ENCODE assay signal across 17 cellular contexts in the genomic region with DNA sequence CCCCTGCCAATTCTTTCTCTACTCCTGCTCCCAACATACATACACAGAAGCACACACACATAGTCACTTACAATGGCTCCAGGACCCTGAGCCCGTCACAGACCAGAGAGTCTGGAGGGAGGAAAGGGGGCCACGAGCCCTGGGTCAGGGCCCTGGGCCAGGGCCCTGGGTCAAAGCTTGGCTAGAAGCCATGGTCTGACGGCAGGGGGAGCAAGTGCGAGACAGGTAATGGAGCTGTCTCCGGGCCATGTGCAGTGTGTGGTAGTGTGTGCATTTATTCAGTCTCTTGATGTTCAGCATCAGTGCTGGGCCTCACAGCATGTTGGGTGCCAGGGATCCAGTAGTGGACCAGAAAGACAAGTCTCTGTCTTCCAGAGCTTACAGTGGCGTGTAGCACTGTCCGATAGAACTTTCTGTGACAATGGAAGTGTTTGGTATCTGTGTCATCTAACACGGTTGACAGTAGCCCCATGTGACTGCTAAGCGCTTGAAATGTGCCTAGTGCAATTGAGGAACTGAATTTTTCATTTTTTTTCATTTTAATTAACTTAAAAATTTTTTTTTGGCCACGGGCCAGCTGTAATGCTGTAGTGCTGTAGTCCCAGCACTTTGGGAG. TPM values are rescaled to one million over a fixed set of nuclear protein-coding genes. Genes with fewer than 3 reads are reported as not detected.
DNase-seq lines count a peak whose midpoint lies in the region; ATAC-seq and TF ChIP-seq lines count a peak whose summit lies in the region.
"Had no signal": no experiment of that assay in that cellular context is flagged by ENCODE, and none has a peak within 500 bp of the region (broad histone marks: within the 10 kb centered on the region; RNA-seq: fewer than 3 reads in every experiment).

No MANE protein-coding gene starts in this region.

- H2BK120ac ChIP-seq in H9 (ENCODE audit: low read depth, low read length, poor library complexity, severe bottlenecking): no peak overlapping the region

- H3K56ac ChIP-seq in H9 (ENCODE audit: insufficient read length, low read depth, low read length): no peak overlapping the region

- POLR2A ChIA-PET in activated B cell treated with CpG ODN at 0.5 μM for 24 hours (lab: Charles Lee): interaction anchor here (1.0 to 9.8 kb wide), 3 partner anchors 15 to 34 kb away, joined by 4 to 175 read pairs (median 97); a partner anchor contains a TSS

- CTCF ChIA-PET in activated B cell treated with CpG ODN at 0.5 μM for 24 hours (lab: Charles Lee): interaction anchor here (3.2 to 6.3 kb wide), 2 partner anchors 20 to 33 kb away, joined by 13 to 64 read pairs; a partner anchor contains a TSS

- no peak overlapping the region for H4K91ac ChIP-seq in H9 (ENCODE audit: insufficient read length, low read depth, low read length)

- H3K9me3 ChIP-seq in CD4-positive, CD25-positive, alpha-beta regulatory T cell (ENCODE audit: control insufficient read depth in 2 of 2, low read length in 2 of 2): no peaks in the 10 kb centered on the region
- no peaks in the 10 kb centered on the region for H3K9me3 ChIP-seq in H9 (ENCODE audit: control insufficient read depth, low read depth, low read length)
- H3K9me3 ChIP-seq: colonic mucosa, thoracic aorta had no signal

- H3K9me3 Mint-ChIP-seq in CD4-positive, CD25-positive, alpha-beta regulatory T cell: no peaks in the 10 kb centered on the region
- no peaks in the 10 kb centered on the region for H3K9me3 Mint-ChIP-seq in H9
- H3K9me3 Mint-ChIP-seq in activated B cell treated with CpG ODN at 0.5 μM for 24 hours: no peaks in the 10 kb centered on the region
- peaks cover 0 to 8% (median 3%) of the 10 kb centered on the region in 7 donors for H3K9me3 Mint-ChIP-seq in naive B cell
- H3K9me3 Mint-ChIP-seq: T-helper 1 cell treated with Interleukin-12 subunit alpha and Interleukin-12 subunit beta and Interleukin-4 antibody, amounts not matched to agents 30 μg/mL and 1 μg/mL, for 36 hours had no signal

- no peaks in the 10 kb centered on the region for H4K20me1 ChIP-seq in H9 (ENCODE audit: control insufficient read depth, insufficient read depth, insufficient read length)

- H3K36me3 ChIP-seq in CD4-positive, CD25-positive, alpha-beta regulatory T cell (ENCODE audit: control insufficient read depth, insufficient read depth, low read length): no peaks in the 10 kb centered on the region
- H3K36me3 ChIP-seq: colonic mucosa, thoracic aorta had no signal

- TF ChIP-seq CTCF in H9 (conservative IDR thresholded peaks at IDR 0.05): peak; percentile 51
- TF ChIP-seq CTCF in activated B cell treated with CpG ODN at 0.5 μM for 24 hours (IDR thresholded peaks at IDR 0.05): no peak

- H3K4me3 Mint-ChIP-seq in CD4-positive, CD25-positive, alpha-beta regulatory T cell: no peak overlapping the region
- H3K4me3 Mint-ChIP-seq in H9 (no peak overlapping the region), activated B cell treated with CpG ODN at 0.5 μM for 24 hours (no peak overlapping the region), naive B cell (peak overlapping the region in 2 of 8 donors; percentile 69 to 76)
- H3K4me3 Mint-ChIP-seq: T-helper 1 cell treated with Interleukin-12 subunit alpha and Interleukin-12 subunit beta and Interleukin-4 antibody, amounts not matched to agents 30 μg/mL and 1 μg/mL, for 36 hours had no signal

- no peak overlapping the region for H4K5ac ChIP-seq in H9 (ENCODE audit: insufficient read length, low read depth, low read length)

- no peak overlapping the region for H3K4me2 ChIP-seq in H9 (ENCODE audit: insufficient read depth, insufficient read length, low read length)

- H2BK20ac ChIP-seq in H9 (ENCODE audit: low read depth, low read length, poor library complexity, severe bottlenecking): no peak overlapping the region

- peaks cover 42% of the 10 kb centered on the region for H3K4me1 ChIP-seq in CD4-positive, CD25-positive, alpha-beta regulatory T cell (ENCODE audit: control insufficient read depth, insufficient read depth, low read length, poor library complexity, severe bottlenecking)
- H3K4me1 ChIP-seq in H9 (ENCODE audit: insufficient read depth, low read length): no peaks in the 10 kb centered on the region
- H3K4me1 ChIP-seq: colonic mucosa had no signal

- H2AFZ ChIP-seq in H9 (ENCODE audit: low read length): no peak overlapping the region

- H3K4me1 Mint-ChIP-seq in CD4-positive, CD25-positive, alpha-beta regulatory T cell: peaks cover 27 to 71% (median 45%) of the 10 kb centered on the region in 4 donors
- peaks cover 10 to 14% of the 10 kb centered on the region in 2 experiments for H3K4me1 Mint-ChIP-seq in H9
- peaks cover 90% of the 10 kb centered on the region for H3K4me1 Mint-ChIP-seq in activated B cell treated with CpG ODN at 0.5 μM for 24 hours
- H3K4me1 Mint-ChIP-seq in naive B cell: peaks cover 68 to 79% (median 69%) of the 10 kb centered on the region in 3 donors

- H3K23me2 ChIP-seq in H9 (ENCODE audit: insufficient read length, low read depth, low read length, poor library complexity, severe bottlenecking): peaks cover 6% of the 10 kb centered on the region

- no peak overlapping the region for H3K4me3 ChIP-seq in CD4-positive, CD25-positive, alpha-beta regulatory T cell (ENCODE audit: low read depth, low read length)
- H3K4me3 ChIP-seq: colonic mucosa, skin epidermis, thoracic aorta had no signal

- no peaks in the 10 kb centered on the region for H3K27me3 ChIP-seq in CD4-positive, CD25-positive, alpha-beta regulatory T cell (ENCODE audit: control insufficient read depth, insufficient read depth, low read length)
- H3K27me3 ChIP-seq in H9 (ENCODE audit: insufficient read depth, low read length): no peaks in the 10 kb centered on the region
- H3K27me3 ChIP-seq: colonic mucosa had no signal

- H2BK5ac ChIP-seq in H9 (ENCODE audit: insufficient read length, low read length): no peak overlapping the region

- no CpG with 5 or more reads among the region's 10 CpGs for WGBS in H9 (ENCODE audit: extremely low coverage, insufficient read length, low lambda C conversion rate)

- no peak for ATAC-seq in CD4-positive, CD25-positive, alpha-beta regulatory T cell (ENCODE audit: low read depth in 2 of 2)
- ATAC-seq in activated B cell treated with CpG ODN at 0.5 μM for 24 hours (ENCODE audit: low read depth) (no peak), naive B cell (ENCODE audit: low read depth in 2 of 2) (no peak), HG02798 (IDR thresholded peaks at IDR 0.05; ENCODE audit: poor library complexity, unreplicated experiment) (no peak), GM19035 (IDR thresholded peaks at IDR 0.05; ENCODE audit: unreplicated experiment) (no peak)
- ATAC-seq: esophagus mucosa had no signal

- H3K18ac ChIP-seq in H9 (ENCODE audit: insufficient read length, low read depth, low read length): no peak overlapping the region

- H2BK15ac ChIP-seq in H9 (ENCODE audit: low read depth, low read length): no peak overlapping the region

- no peak overlapping the region for H3T11ph ChIP-seq in H9 (ENCODE audit: low read length)

- H3K23ac ChIP-seq in H9 (ENCODE audit: insufficient read length, low read depth, low read length): no peak overlapping the region

- no peaks in the 10 kb centered on the region for H3K36me3 Mint-ChIP-seq in CD4-positive, CD25-positive, alpha-beta regulatory T cell
- no peaks in the 10 kb centered on the region for H3K36me3 Mint-ChIP-seq in H9 (ENCODE audit: insufficient read depth in 1 of 3, low read depth in 3 of 3)
- H3K36me3 Mint-ChIP-seq in activated B cell treated with CpG ODN at 0.5 μM for 24 hours (ENCODE audit: low read depth): no peaks in the 10 kb centered on the region
- peaks cover 4 to 7% of the 10 kb centered on the region in 2 donors for H3K36me3 Mint-ChIP-seq in naive B cell

- no peak overlapping the region for H2BK12ac ChIP-seq in H9 (ENCODE audit: insufficient read length, low read depth, low read length)

- no peaks in the 10 kb centered on the region for H3K27me3 Mint-ChIP-seq in CD4-positive, CD25-positive, alpha-beta regulatory T cell
- H3K27me3 Mint-ChIP-seq in H9 (ENCODE audit: low read depth) (no peaks in the 10 kb centered on the region), activated B cell treated with CpG ODN at 0.5 μM for 24 hours (no peaks in the 10 kb centered on the region), naive B cell (no peaks in the 10 kb centered on the region)

- no peak overlapping the region for H3K4ac ChIP-seq in H9 (ENCODE audit: low read depth, low read length)

- H3K14ac ChIP-seq in H9 (ENCODE audit: insufficient read depth, low read length): no peak overlapping the region

- H4K8ac ChIP-seq in H9 (replicated peaks; ENCODE audit: insufficient read length, low read depth, low read length): no peak overlapping the region

- peak overlapping the region in 2 of 3 donors; percentile 84 to 97 for H3K27ac Mint-ChIP-seq in CD4-positive, CD25-positive, alpha-beta regulatory T cell
- H3K27ac Mint-ChIP-seq in H9 (peak overlapping the region; percentile 6 to 39 (median 31); a peak in 1 of 7 replicates), activated B cell treated with CpG ODN at 0.5 μM for 24 hours (peak overlapping the region; percentile 96), naive B cell (peak overlapping the region in 5 of 6 donors; percentile 49 to 100 (median 95))

- H3K27ac ChIP-seq in CD4-positive, CD25-positive, alpha-beta regulatory T cell (ENCODE audit: insufficient read depth, low read length, poor library complexity, severe bottlenecking): peak overlapping the region; percentile 5
- H3K27ac ChIP-seq in H9 (ENCODE audit: insufficient read length, low read depth, low read length): no peak overlapping the region
- H3K27ac ChIP-seq: colonic mucosa, thoracic aorta had no signal

- intact Hi-C loops in activated B cell treated with CpG ODN at 0.5 μM for 24 hours (cut with micrococcal nuclease): no loop called here

- H3K79me1 ChIP-seq in H9 (ENCODE audit: insufficient read depth, low read depth, low read length, poor library complexity, severe bottlenecking): no peaks in the 10 kb centered on the region

- no peaks in the 10 kb centered on the region for H3K79me2 ChIP-seq in H9 (ENCODE audit: insufficient read depth, low read length)

- DNase-seq in CD4-positive, CD25-positive, alpha-beta regulatory T cell: no peak
- DNase-seq in H9 (peak; percentile 59), activated B cell treated with CpG ODN at 0.5 μM for 24 hours (no peak), naive B cell (no peak), NCI-H1105 treated with DMSO at 0.1 percent for 48 hours (lab: John Stamatoyannopoulos, UW) (no peak)
- DNase-seq: activated CD8-positive, alpha-beta memory T cell treated with anti-CD3 and anti-CD28 coated beads, Interleukin-2, amount 50 U/mL, for 4 hours; activated naive CD4-positive, alpha-beta T cell treated with Interleukin-2 at 50 U/mL for 16 hours; colonic mucosa; NCI-H1417; Right ventricle myocardium superior had no signal

- H3K9ac ChIP-seq in H9 (ENCODE audit: extremely low read depth, insufficient read length, low read length): no peak overlapping the region

- no peak overlapping the region for H2AK5ac ChIP-seq in H9 (ENCODE audit: insufficient read length, low read length)

RNA-seq across cellular contexts. Expression of a gene that starts 4.2 kb away (rescaled TPM):
- total RNA-seq in CD4-positive, CD25-positive, alpha-beta regulatory T cell: 78.6 TPM
- polyA plus RNA-seq in CD4-positive, CD25-positive, alpha-beta regulatory T cell: 10 to 100 TPM; 25.1 to 40.4 (median 30.3) TPM
- total RNA-seq in H9 (2021) (25.6 and 26.1 TPM in 2 replicates), activated B cell treated with CpG ODN at 0.5 μM for 24 hours (53.6 and 70.5 TPM in 2 replicates)
- 10 to 100 TPM; 22.2 to 36.2 (median 22.8) TPM for polyA plus RNA-seq in naive B cell (ENCODE audit: low read depth in 6 of 6)

RNA-seq across cellular contexts. Expression of a gene that starts 12.7 kb away (rescaled TPM):
- total RNA-seq in CD4-positive, CD25-positive, alpha-beta regulatory T cell: 4.0 TPM
- not detected for polyA plus RNA-seq in CD4-positive, CD25-positive, alpha-beta regulatory T cell
- total RNA-seq in H9 (2021): 1.8 and 2.9 TPM in 2 replicates
- 6.4 and 6.5 TPM in 2 replicates for total RNA-seq in activated B cell treated with CpG ODN at 0.5 μM for 24 hours
- polyA plus RNA-seq in naive B cell (ENCODE audit: low read depth in 6 of 6): not detected

RNA-seq across cellular contexts. Expression of a gene that starts 23.9 kb away (rescaled TPM):
- 41.2 TPM for total RNA-seq in CD4-positive, CD25-positive, alpha-beta regulatory T cell
- polyA plus RNA-seq in CD4-positive, CD25-positive, alpha-beta regulatory T cell: 10 to 100 TPM; 21.7 to 48.5 (median 31.9) TPM
- 18.2 and 19.1 TPM in 2 replicates for total RNA-seq in H9 (2021)
- total RNA-seq in activated B cell treated with CpG ODN at 0.5 μM for 24 hours: 32.5 and 33.9 TPM in 2 replicates
- 10 to 100 TPM; 20.4 to 38.5 (median 29.3) TPM for polyA plus RNA-seq in naive B cell (ENCODE audit: low read depth in 6 of 6)

RNA-seq across cellular contexts. Expression of a gene that starts 24.0 kb away (rescaled TPM):
- total RNA-seq in CD4-positive, CD25-positive, alpha-beta regulatory T cell: 30.0 TPM
- 1 to 10 TPM; 1.3 to 2.5 (median 1.8) TPM for polyA plus RNA-seq in CD4-positive, CD25-positive, alpha-beta regulatory T cell
- total RNA-seq in H9 (2021) (34.7 and 35.0 TPM in 2 replicates), activated B cell treated with CpG ODN at 0.5 μM for 24 hours (30.5 and 36.4 TPM in 2 replicates)
- 1 to 10 TPM in 5 of 6 donors, under 1 TPM in 1; 0.83 to 2.4 (median 1.3) TPM for polyA plus RNA-seq in naive B cell (ENCODE audit: low read depth in 6 of 6)

RNA-seq across cellular contexts. Expression of a gene that starts 32.1 kb away (rescaled TPM):
- total RNA-seq in CD4-positive, CD25-positive, alpha-beta regulatory T cell: 13.2 TPM
- polyA plus RNA-seq in CD4-positive, CD25-positive, alpha-beta regulatory T cell: 10 to 100 TPM in 2 of 4 donors, 1 to 10 TPM in 2; 8.9 to 13.6 (median 9.7) TPM
- total RNA-seq in H9 (2021) (not detected in 2 replicates), activated B cell treated with CpG ODN at 0.5 μM for 24 hours (9.2 and 9.4 TPM in 2 replicates)
- polyA plus RNA-seq in naive B cell (ENCODE audit: low read depth in 6 of 6): 10 to 100 TPM in 1 of 6 donors, 1 to 10 TPM in 5; 4.9 to 10.4 (median 8.1) TPM
- total RNA-seq: H4 had no signal

Comparison
In these comparisons a context has a peak if more than half of its experiments do, and no peak if none do; other contexts are left out.
1. H3K27ac Mint-ChIP-seq: peak in every context shown above with its lines; median percentile 96 in activated B cell treated with CpG ODN at 0.5 μM for 24 hours; 95 in naive B cell; 90 in CD4-positive, CD25-positive, alpha-beta regulatory T cell; 31 in H9.